ENCODE assay signal across 1 cellular context in genomic region chr2:95402370-95403203, GRCh38.
TF ChIP-seq lines count a peak whose summit lies in the region.

Gene FAHD2A, plus strand, starts transcription at chr2:95402708. Its CDS starts 2,851 bp downstream, at chr2:95405559.

TF ChIP-seq in K562, 482 proteins besides CTCF, POLR2A, EP300 and RAD21 (continued from another document and continues in another):
- TF ChIP-seq ZNF407 (IDR thresholded peaks at IDR 0.05; ENCODE audit: low read depth) (peak; percentile 85), FOXP4 (CRISPR knock-in tag; IDR thresholded peaks at IDR 0.05; ENCODE audit: borderline replicate concordance) (no peak), FUS (optimal IDR thresholded peaks at IDR 0.05; ENCODE audit: low read depth, low read length) (no peak), KAT2B (IDR thresholded peaks at IDR 0.05; ENCODE audit: low read depth, low read length) (no peak), TEAD4 (IDR thresholded peaks at IDR 0.05; ENCODE audit: low read length) (no peak), TEAD4 (CRISPR knock-in tag; IDR thresholded peaks at IDR 0.05; ENCODE audit: borderline replicate concordance) (no peak), NCOA2 (IDR thresholded peaks at IDR 0.05; ENCODE audit: partially characterized antibody in 2 of 2) (no peak), STAT5A (IDR thresholded peaks at IDR 0.05; ENCODE audit: borderline replicate concordance, low read length) (no peak), CEBPZ (IDR thresholded peaks at IDR 0.05; ENCODE audit: borderline replicate concordance, low read depth, low read length) (no peak), CEBPG (CRISPR knock-in tag; IDR thresholded peaks at IDR 0.05) (no peak), CEBPG (tag; conservative IDR thresholded peaks at IDR 0.05 in 1 of 2, IDR thresholded peaks at IDR 0.05 in 1 of 2) (no peak), ETS1 (conservative IDR thresholded peaks at IDR 0.05; ENCODE audit: control insufficient read depth, low read depth, low read length) (no peak), ZMIZ1 (IDR thresholded peaks at IDR 0.05; ENCODE audit: low read depth in 2 of 2, low read length in 2 of 2) (peak in 1 of 2 experiments; percentile 19; a peak in 1 of 4 replicates), DDX20 (tag; IDR thresholded peaks at IDR 0.05; ENCODE audit: low read depth) (no peak), KDM2B (CRISPR knock-in tag; IDR thresholded peaks at IDR 0.05) (no peak), REST (CRISPR knock-in tag; IDR thresholded peaks at IDR 0.05; ENCODE audit: low read depth) (no peak), ARHGAP35 (IDR thresholded peaks at IDR 0.05; ENCODE audit: partially characterized antibody) (no peak), ESRRB (CRISPR knock-in tag; IDR thresholded peaks at IDR 0.05; ENCODE audit: borderline replicate concordance) (no peak), ZNF785 (CRISPR knock-in tag; IDR thresholded peaks at IDR 0.05) (no peak), MTA2 (IDR thresholded peaks at IDR 0.05; ENCODE audit: low read depth) (no peak), RAD51 (IDR thresholded peaks at IDR 0.05; ENCODE audit: borderline replicate concordance, low read depth) (no peak), RBM15 (IDR thresholded peaks at IDR 0.05; ENCODE audit: insufficient read depth, low read length) (no peak), PTRF (tag; IDR thresholded peaks at IDR 0.05) (no peak), ILF3 (IDR thresholded peaks at IDR 0.05; ENCODE audit: borderline replicate concordance) (no peak), ZFPM2 (CRISPR knock-in tag; IDR thresholded peaks at IDR 0.05) (no peak), CBFA2T2 (conservative IDR thresholded peaks at IDR 0.05) (no peak), LCOR (CRISPR knock-in tag; IDR thresholded peaks at IDR 0.05) (no peak), SFPQ (IDR thresholded peaks at IDR 0.05; ENCODE audit: low read depth, low read length) (no peak), POLR2G (IDR thresholded peaks at IDR 0.05; ENCODE audit: low read depth, low read length) (peak; percentile 94), ETS2 (tag; IDR thresholded peaks at IDR 0.05; ENCODE audit: borderline replicate concordance, poor library complexity, severe bottlenecking) (no peak), SAP30 (IDR thresholded peaks at IDR 0.05; ENCODE audit: borderline replicate concordance, insufficient read depth, low read depth, low read length, poor library complexity, severe bottlenecking) (peak; percentile 60), CHCHD3 (CRISPR knock-in tag; IDR thresholded peaks at IDR 0.05) (0 out of 2 replicates have a peak, but pooled peaks have one; percentile 43), ZNF79 (CRISPR knock-in tag; IDR thresholded peaks at IDR 0.05; ENCODE audit: low read depth) (no peak)
